Comparison of ENCODE assay signal across 21 cellular contexts in genomic region chr2:62382122-62382521, GRCh38.
A peak's percentile ranks its signal among the peaks of the same experiment; 100 is the strongest.
DNase-seq lines count a peak whose midpoint lies in the region; ATAC-seq and TF ChIP-seq lines count a peak whose summit lies in the region.
"Had no signal": no experiment of that assay in that cellular context is flagged by ENCODE, and none has a peak within 500 bp of the region (broad histone marks: within the 10 kb centered on the region; RNA-seq: fewer than 3 reads in every experiment).

No MANE protein-coding gene starts in this region.

- H3K4me1 ChIP-seq in Caco-2 (peaks cover 21% of the 10 kb centered on the region), Loucy (ENCODE audit: insufficient read depth, low read length, poor library complexity, severe bottlenecking) (peaks cover 31% of the 10 kb centered on the region), mesodermal cell (ENCODE audit: control insufficient read depth, insufficient read depth, low read length, poor library complexity, severe bottlenecking) (no peaks in the 10 kb centered on the region)
- H3K4me1 ChIP-seq: A549, ascending aorta, SJCRH30, transverse colon had no signal

- CTCF ChIA-PET in Caco-2 (lab: Charles Lee): no interaction called here

- H3K4me2 ChIP-seq in Loucy (ENCODE audit: low read depth, low read length, poor library complexity, severe bottlenecking): peak overlapping the region; percentile 0
- H3K4me2 ChIP-seq: A549 had no signal

- H3K9me2 ChIP-seq in Loucy (replicated peaks; ENCODE audit: low read depth, low read length): no peaks in the 10 kb centered on the region

- no peaks in the 10 kb centered on the region for H3K79me2 ChIP-seq in Loucy (ENCODE audit: insufficient read depth, low read length)

- DNase-seq in Caco-2 (peak; percentile 56 to 62), dermis blood vessel endothelial cell (peak; percentile 94), NCI-H2081 (lab: John Stamatoyannopoulos, UW) (no peak)
- DNase-seq: activated CD4-positive, alpha-beta memory T cell treated with anti-CD3 and anti-CD28 coated beads, Interleukin-2, amount 10 ng/mL, durations not matched to agents 7 days and 5 days; activated naive CD8-positive, alpha-beta T cell treated with anti-CD3 and anti-CD28 coated beads for 36 hours; central memory CD4-positive, alpha-beta T cell; dorsolateral prefrontal cortex; NCI-H1105 treated with DMSO at 0.1 percent for 48 hours; SJCRH30; stimulated activated CD8-positive, alpha-beta memory T cell treated with anti-CD3 and anti-CD28 coated beads, Interleukin-4, amount 100 ng/mL, for 48 hours; T-cell; transverse colon had no signal

- peak overlapping the region; percentile 36 for H3K27ac Mint-ChIP-seq in Caco-2 (ENCODE audit: unreplicated experiment)
- H3K27ac Mint-ChIP-seq: activated CD4-positive, alpha-beta memory T cell treated with anti-CD3 and anti-CD28 coated beads, Interleukin-2, amount 10 ng/mL, durations not matched to agents 7 days and 5 days; activated naive CD8-positive, alpha-beta T cell treated with anti-CD3 and anti-CD28 coated beads for 36 hours; activated T-helper 2 cell treated with anti-CD3 and anti-CD28 coated beads, Interferon-gamma antibody, Interleukin-2, Interleukin-4, amounts not matched to agents 10 μg/mL and 5 μg/mL and 100 μg/mL, durations not matched to agents 14 hours and 24 hours and 36 hours; T-cell had no signal

- H4K20me1 ChIP-seq in Loucy (ENCODE audit: insufficient read depth, low read length, poor library complexity, severe bottlenecking): no peaks in the 10 kb centered on the region

- WGBS in mesodermal cell (ENCODE audit: insufficient coverage in 2 of 2), 2 experiments: 40 to 67% methylated on average over 1 of the region's 2 CpGs

- H3K9me3 Mint-ChIP-seq in Caco-2 (ENCODE audit: unreplicated experiment): peaks cover 26% of the 10 kb centered on the region

- no peaks in the 10 kb centered on the region for H3F3A ChIP-seq in Loucy (ENCODE audit: low read depth)

- H3K27ac ChIP-seq in mesodermal cell (ENCODE audit: low read depth, low read length, severe bottlenecking): peak overlapping the region; percentile 82
- H3K27ac ChIP-seq: A549, ascending aorta, dorsolateral prefrontal cortex, SJCRH30, transverse colon had no signal

- H2AFZ ChIP-seq in Loucy (ENCODE audit: low read length): no peak overlapping the region

- peaks cover 11% of the 10 kb centered on the region; the same call in 1 of the 2 replicates for H3K9me3 ChIP-seq in Caco-2
- H3K9me3 ChIP-seq in Loucy (ENCODE audit: insufficient read depth, low read depth, low read length): peaks cover 6% of the 10 kb centered on the region; the same call in 1 of the 2 replicates
- peaks cover 4% of the 10 kb centered on the region for H3K9me3 ChIP-seq in mesodermal cell (ENCODE audit: control insufficient read depth, low read length)
- H3K9me3 ChIP-seq: A549, ascending aorta, SJCRH30, transverse colon had no signal

- no peak overlapping the region for H3K4me3 Mint-ChIP-seq in Caco-2 (ENCODE audit: unreplicated experiment)
- H3K4me3 Mint-ChIP-seq: activated CD4-positive, alpha-beta memory T cell treated with anti-CD3 and anti-CD28 coated beads, Interleukin-2, amount 10 ng/mL, durations not matched to agents 7 days and 5 days; activated naive CD8-positive, alpha-beta T cell treated with anti-CD3 and anti-CD28 coated beads for 36 hours; neural crest cell; T-cell had no signal

- TF ChIP-seq CTCF in Caco-2 (IDR thresholded peaks at IDR 0.05; ENCODE audit: insufficient read depth in 1 of 2, low read depth in 1 of 2, low read length in 1 of 2, severe bottlenecking in 1 of 2, unreplicated experiment in 1 of 2) (no peak), Loucy (conservative IDR thresholded peaks at IDR 0.05; ENCODE audit: low read length) (no peak)

- H3K4me1 Mint-ChIP-seq in Caco-2 (ENCODE audit: low read depth, unreplicated experiment): peaks cover 11% of the 10 kb centered on the region
- H3K4me1 Mint-ChIP-seq: activated CD4-positive, alpha-beta memory T cell treated with anti-CD3 and anti-CD28 coated beads, Interleukin-2, amount 10 ng/mL, durations not matched to agents 7 days and 5 days; T-cell had no signal

- intact Hi-C loops in Caco-2 (cut with micrococcal nuclease; ENCODE audit: unreplicated experiment): loop anchor here (1.0 kb wide), 1 partner anchor 29 kb away; no protein-coding TSS in a partner anchor

- ATAC-seq in HG02870 (IDR thresholded peaks at IDR 0.05; ENCODE audit: unreplicated experiment) (no peak), GM21360 (IDR thresholded peaks at IDR 0.05; ENCODE audit: unreplicated experiment) (no peak), GM21786 (IDR thresholded peaks at IDR 0.05; ENCODE audit: unreplicated experiment) (no peak)
- ATAC-seq: A549, T-cell had no signal

- H3K36me3 ChIP-seq in Caco-2 (ENCODE audit: control insufficient read depth, insufficient read depth, low read length): no peaks in the 10 kb centered on the region
- no peaks in the 10 kb centered on the region for H3K36me3 ChIP-seq in Loucy (ENCODE audit: insufficient read depth, low read length)
- no peaks in the 10 kb centered on the region for H3K36me3 ChIP-seq in mesodermal cell (ENCODE audit: control insufficient read depth, insufficient read depth, low read length)
- H3K36me3 ChIP-seq: ascending aorta, SJCRH30, transverse colon had no signal

- POLR2A ChIA-PET in Caco-2 (lab: Charles Lee): no interaction called here

- BruUV-seq in Caco-2 (replicated peaks; lab: Mats Ljungman, UMichigan): no TSS peak

- no peaks in the 10 kb centered on the region for H3K27me3 ChIP-seq in Caco-2 (replicated peaks; ENCODE audit: control insufficient read depth, insufficient read depth, low read length)
- no peaks in the 10 kb centered on the region for H3K27me3 ChIP-seq in Loucy (ENCODE audit: insufficient read depth, low read length, poor library complexity, severe bottlenecking)
- H3K27me3 ChIP-seq: ascending aorta, dorsolateral prefrontal cortex, SJCRH30, transverse colon had no signal

- no peaks in the 10 kb centered on the region for H3K27me3 Mint-ChIP-seq in Caco-2 (ENCODE audit: insufficient read depth, unreplicated experiment)
- H3K27me3 Mint-ChIP-seq: activated naive CD8-positive, alpha-beta T cell treated with anti-CD3 and anti-CD28 coated beads for 36 hours had no signal

- H3K4me3 ChIP-seq in Caco-2 (ENCODE audit: low read depth, low read length) (no peak overlapping the region), Loucy (ENCODE audit: low read length, poor library complexity, severe bottlenecking) (no peak overlapping the region), mesodermal cell (ENCODE audit: extremely low read depth, insufficient read depth, low read length, poor library complexity, severe bottlenecking) (no peak overlapping the region)
- H3K4me3 ChIP-seq: A549, ascending aorta, dorsolateral prefrontal cortex, SJCRH30, transverse colon had no signal

- H3K9ac ChIP-seq in Loucy (ENCODE audit: low read depth, low read length, poor library complexity, severe bottlenecking): no peak overlapping the region

- peaks cover 4% of the 10 kb centered on the region for H3K36me3 Mint-ChIP-seq in Caco-2 (ENCODE audit: insufficient read depth, unreplicated experiment)
- H3K36me3 Mint-ChIP-seq: T-cell had no signal

Comparison
In these comparisons a context has a peak if more than half of its experiments do, and no peak if none do; other contexts are left out.
1. DNase-seq: peak in Caco-2 (2 of 2) and dermis blood vessel endothelial cell (single experiment); none in NCI-H2081 (0 of 2).